ENCODE assay signal across 9 cellular contexts in the genomic region with DNA sequence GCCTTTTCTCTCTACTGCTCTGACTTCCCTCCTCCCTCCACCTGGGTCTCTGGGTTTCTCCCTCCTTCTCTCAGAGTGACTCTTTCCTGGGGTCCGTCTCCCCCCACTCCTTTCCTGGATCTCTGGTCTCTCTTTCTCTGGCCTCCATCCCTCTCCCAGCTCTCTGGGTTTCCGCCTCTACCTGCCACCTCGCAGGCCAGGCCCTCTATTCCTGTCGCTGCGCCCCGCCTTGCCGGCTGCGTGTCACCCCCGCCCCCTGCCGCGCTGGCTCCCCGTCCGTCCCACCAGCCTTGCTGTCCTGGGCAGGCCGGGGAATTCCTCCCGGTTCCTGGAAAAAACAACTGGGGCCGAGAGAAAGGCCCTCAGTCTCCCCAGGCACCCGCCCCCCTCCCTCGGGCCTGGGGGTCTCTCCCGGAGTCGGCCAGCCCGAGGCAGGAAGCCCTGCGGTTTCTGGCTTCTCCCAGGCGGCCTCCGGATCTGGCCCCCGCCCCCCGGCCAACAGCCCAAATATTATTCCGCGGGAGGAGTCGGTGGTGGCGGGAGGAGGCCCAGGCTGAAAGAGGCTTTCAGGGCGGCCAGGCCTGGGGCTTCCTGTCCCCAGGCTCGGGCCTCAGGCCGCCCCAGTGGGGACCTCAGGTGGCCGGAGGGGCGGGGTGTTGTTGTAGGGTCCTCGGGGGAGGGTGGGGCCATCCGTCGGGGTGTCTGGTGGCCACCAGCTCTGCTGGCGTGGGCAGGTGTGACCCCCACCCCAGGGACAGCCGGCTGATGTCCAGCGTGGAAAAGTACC. TPM values are rescaled to one million over a fixed set of nuclear protein-coding genes. Genes with fewer than 3 reads are reported as not detected.
DNase-seq lines count a peak whose midpoint lies in the region; ATAC-seq and TF ChIP-seq lines count a peak whose summit lies in the region.
"Had no signal": no experiment of that assay in that cellular context is flagged by ENCODE, and none has a peak within 500 bp of the region (broad histone marks: within the 10 kb centered on the region; RNA-seq: fewer than 3 reads in every experiment).

No MANE protein-coding gene starts in this region.

- H3K14ac ChIP-seq in neuronal stem cell (ENCODE audit: low read length) = no peak overlapping the region

- H3K4me2 ChIP-seq in BLaER1 treated with 17β-estradiol and CSF1 and Interleukin-3, amounts not matched to agents 10 nM and 100 nM = peak overlapping the region; percentile 78 to 99 (median 97)
- H3K4me2 ChIP-seq in neuronal stem cell (ENCODE audit: insufficient read depth, low read length, poor library complexity, severe bottlenecking) = peak overlapping the region; percentile 46

- peak overlapping the region; percentile 90 for H3K18ac ChIP-seq in neuronal stem cell (ENCODE audit: low read length)

- H3K27me3 ChIP-seq in BLaER1 treated with 17β-estradiol and CSF1 and Interleukin-3, amounts not matched to agents 10 nM and 100 nM = peaks cover 0 to 17% (median 0%) of the 10 kb centered on the region in 11 experiments; a peak in 2 of 22 replicates
- H3K27me3 ChIP-seq in esophagus squamous epithelium (peaks cover 0 to 13% (median 0%) of the 10 kb centered on the region in 4 donors), neuronal stem cell (ENCODE audit: control insufficient read depth in 3 of 3, insufficient read depth in 3 of 3, low read depth in 1 of 3, low read length in 3 of 3) (no peaks in the 10 kb centered on the region)

- peaks cover 22 to 59% (median 50%) of the 10 kb centered on the region in 10 experiments for H3K4me1 ChIP-seq in BLaER1 treated with 17β-estradiol and CSF1 and Interleukin-3, amounts not matched to agents 10 nM and 100 nM
- peaks cover 0 to 29% (median 8%) of the 10 kb centered on the region in 3 donors for H3K4me1 ChIP-seq in esophagus squamous epithelium
- peaks cover 10 to 32% of the 10 kb centered on the region in 2 donors for H3K4me1 ChIP-seq in neuronal stem cell (ENCODE audit: control insufficient read depth in 2 of 2, insufficient read depth in 1 of 2, low read depth in 1 of 2, low read length in 2 of 2)

- H2AK5ac ChIP-seq in neuronal stem cell (ENCODE audit: low read depth, low read length) = peak overlapping the region; percentile 99

- H3K9ac ChIP-seq in BLaER1 treated with 17β-estradiol and CSF1 and Interleukin-3, amounts not matched to agents 10 nM and 100 nM = peak overlapping the region; percentile 67 to 88 (median 76)
- no peak overlapping the region for H3K9ac ChIP-seq in neuronal stem cell (ENCODE audit: low read depth, low read length, poor library complexity)

- no peak overlapping the region for H2BK120ac ChIP-seq in neuronal stem cell (ENCODE audit: low read depth, low read length)

- 7 to 17% methylated on average over 11 to 19 of the region's 41 CpGs for WGBS in esophagus squamous epithelium, 2 donors
- no CpG with 5 or more reads among the region's 41 CpGs for WGBS in neuronal stem cell (ENCODE audit: extremely low coverage in 2 of 2, insufficient read length in 2 of 2, insufficient replicate concordance in 1 of 2), 2 donors

- ATAC-seq in HG02885 (IDR thresholded peaks at IDR 0.05; ENCODE audit: poor library complexity, unreplicated experiment) = no peak
- ATAC-seq in GM19463 (IDR thresholded peaks at IDR 0.05; ENCODE audit: unreplicated experiment) = no peak
- ATAC-seq: Panc1 had no signal

- peak overlapping the region; percentile 7 for H2BK12ac ChIP-seq in neuronal stem cell (ENCODE audit: low read length)

- H3K27ac ChIP-seq in BLaER1 treated with 17β-estradiol and CSF1 and Interleukin-3, amounts not matched to agents 10 nM and 100 nM = peak overlapping the region; percentile 45 to 80 (median 72); a peak in 21 of 22 replicates
- H3K27ac ChIP-seq in esophagus squamous epithelium = peak overlapping the region in 3 of 4 donors; percentile 56 to 82 (median 76)
- no peak overlapping the region for H3K27ac ChIP-seq in neuronal stem cell (replicated peaks; ENCODE audit: low read length)

- no peaks in the 10 kb centered on the region for H3K79me1 ChIP-seq in neuronal stem cell (ENCODE audit: low read depth, low read length)

- H4K20me1 ChIP-seq in BLaER1 treated with 17β-estradiol and CSF1 and Interleukin-3, amounts not matched to agents 10 nM and 100 nM = peaks cover 0 to 9% (median 0%) of the 10 kb centered on the region in 11 experiments; a peak in 8 of 22 replicates

- H3K4ac ChIP-seq in neuronal stem cell (ENCODE audit: low read length) = peak overlapping the region; percentile 17

- H2BK15ac ChIP-seq in neuronal stem cell (ENCODE audit: low read length) = peak overlapping the region; percentile 92

- no peak overlapping the region for H2BK5ac ChIP-seq in neuronal stem cell (ENCODE audit: low read length)

- H3K36me3 ChIP-seq in BLaER1 treated with 17β-estradiol and CSF1 and Interleukin-3, amounts not matched to agents 10 nM and 100 nM = no peaks in the 10 kb centered on the region
- H3K36me3 ChIP-seq in esophagus squamous epithelium (no peaks in the 10 kb centered on the region), neuronal stem cell (replicated peaks in 1 of 2; ENCODE audit: control insufficient read depth in 2 of 2, insufficient read depth in 2 of 2, low read length in 2 of 2) (peaks cover 0 to 2% of the 10 kb centered on the region in 2 donors)

- DNase-seq in SW480 (ENCODE audit: low spot score) (peak; percentile 84), esophagus squamous epithelium (lab: John Stamatoyannopoulos, UW) (no peak), neuronal stem cell (ENCODE audit: low spot score) (no peak), midbrain (lab: John Stamatoyannopoulos, UW) (no peak), COLO829 (ENCODE audit: low spot score) (no peak)

- H4K91ac ChIP-seq in neuronal stem cell (ENCODE audit: low read depth, low read length, poor library complexity) = no peak overlapping the region

- H3K9me3 ChIP-seq in BLaER1 treated with 17β-estradiol and CSF1 and Interleukin-3, amounts not matched to agents 10 nM and 100 nM (replicated peaks in 1 of 11) = no peaks in the 10 kb centered on the region
- no peaks in the 10 kb centered on the region for H3K9me3 ChIP-seq in esophagus squamous epithelium
- H3K9me3 ChIP-seq in neuronal stem cell (replicated peaks in 1 of 2; ENCODE audit: control insufficient read depth in 2 of 2, insufficient read depth in 1 of 2, low read depth in 1 of 2, low read length in 2 of 2) = no peaks in the 10 kb centered on the region

- TF ChIP-seq CTCF in esophagus squamous epithelium (IDR thresholded peaks at IDR 0.05) = no peak

- H3K23ac ChIP-seq in neuronal stem cell (ENCODE audit: low read depth, low read length, poor library complexity) = peak overlapping the region; percentile 69

- peak overlapping the region; percentile 29 for H4K8ac ChIP-seq in neuronal stem cell (ENCODE audit: low read depth, low read length)

- intact Hi-C loops in esophagus squamous epithelium (cut with DNase I) = no loop called here

- H2AFZ ChIP-seq in neuronal stem cell (ENCODE audit: low read length) = peak overlapping the region; percentile 98

- H3K4me3 ChIP-seq in BLaER1 treated with 17β-estradiol and CSF1 and Interleukin-3, amounts not matched to agents 10 nM and 100 nM = peak overlapping the region in 8 of 10 experiments; percentile 49 to 64 (median 54); a peak in 17 of 20 replicates
- H3K4me3 ChIP-seq in esophagus squamous epithelium (peak overlapping the region in 3 of 4 donors; percentile 24 to 53 (median 39)), neuronal stem cell (ENCODE audit: low read length in 2 of 2) (peak overlapping the region in 1 of 2 donors; percentile 25)

- no peak for TF ChIP-seq POLR2A in esophagus squamous epithelium (IDR thresholded peaks at IDR 0.05)

RNA-seq across cellular contexts. Expression of a gene that starts 9.3 kb away (rescaled TPM):
- 10 to 100 TPM; 14.6 to 22.4 (median 20.0) TPM for total RNA-seq in esophagus squamous epithelium
- 14.0 TPM for polyA plus RNA-seq in neuronal stem cell (2013, experiment 1 of 2)
- polyA plus RNA-seq in neuronal stem cell (2013, experiment 2 of 2) = 14.4 TPM

RNA-seq across cellular contexts. Expression of a gene that starts 12.5 kb away (rescaled TPM):
- under 1 TPM in 1 of 4 donors, not detected in 3; 0.18 TPM for total RNA-seq in esophagus squamous epithelium
- 5.9 TPM for polyA plus RNA-seq in neuronal stem cell (2013, experiment 1 of 2)
- polyA plus RNA-seq in neuronal stem cell (2013, experiment 2 of 2) = 5.6 TPM

RNA-seq across cellular contexts. Expression of a gene that starts 13.7 kb away (rescaled TPM):
- total RNA-seq in esophagus squamous epithelium = 10 to 100 TPM; 28.4 to 36.6 (median 31.6) TPM
- 58.0 TPM for polyA plus RNA-seq in neuronal stem cell (2013, experiment 1 of 2)
- 59.5 TPM for polyA plus RNA-seq in neuronal stem cell (2013, experiment 2 of 2)

RNA-seq across cellular contexts. Expression of a gene that starts 25.8 kb away (rescaled TPM):
- total RNA-seq in esophagus squamous epithelium = 1 to 10 TPM; 2.3 to 5.7 (median 4.2) TPM
- polyA plus RNA-seq in neuronal stem cell (2013, experiment 1 of 2) = 11.4 TPM
- 11.5 TPM for polyA plus RNA-seq in neuronal stem cell (2013, experiment 2 of 2)

RNA-seq across cellular contexts. Expression of a gene that starts 38.0 kb away (rescaled TPM):
- total RNA-seq in esophagus squamous epithelium = not detected
- polyA plus RNA-seq in neuronal stem cell (2013, experiment 1 of 2) = 0.11 TPM
- 0.12 TPM for polyA plus RNA-seq in neuronal stem cell (2013, experiment 2 of 2)
